ENCODE assay signal across 11 cellular contexts in genomic region chr7:70193514-70193913, GRCh38.
DNase-seq lines count a peak whose midpoint lies in the region; ATAC-seq, FAIRE-seq and TF ChIP-seq lines count a peak whose summit lies in the region.
"Had no signal": no experiment of that assay in that cellular context is flagged by ENCODE, and none has a peak within 500 bp of the region (broad histone marks: within the 10 kb centered on the region; RNA-seq: fewer than 3 reads in every experiment).

No MANE protein-coding gene starts in this region.

- H3K79me2 ChIP-seq in astrocyte (ENCODE audit: insufficient read depth, low read length) = no peaks in the 10 kb centered on the region

- FAIRE-seq in astrocyte (lab: Jason Lieb, UNC) = peak; percentile 23
- FAIRE-seq: GM12892 had no signal

- H2AFZ ChIP-seq in astrocyte (ENCODE audit: low read depth, low read length) = no peak overlapping the region

- no peaks in the 10 kb centered on the region for H3K4me1 Mint-ChIP-seq in astrocyte (ENCODE audit: low read depth, unreplicated experiment)
- H3K4me1 Mint-ChIP-seq: activated naive CD4-positive, alpha-beta T cell treated with anti-CD3 and anti-CD28 coated beads, Interleukin-2, amount 10 ng/mL, durations not matched to agents 7 days and 5 days had no signal

- ATAC-seq in mucosa of descending colon = peak; percentile 55
- ATAC-seq: Right ventricle myocardium inferior had no signal

- no peak overlapping the region for H3K27ac Mint-ChIP-seq in astrocyte (ENCODE audit: unreplicated experiment)
- H3K27ac Mint-ChIP-seq: activated naive CD4-positive, alpha-beta T cell treated with anti-CD3 and anti-CD28 coated beads, Interleukin-2, amount 10 ng/mL, durations not matched to agents 7 days and 5 days had no signal

- no peaks in the 10 kb centered on the region for H4K20me1 ChIP-seq in astrocyte (ENCODE audit: insufficient read depth, low read length)

- no peaks in the 10 kb centered on the region for H3K36me3 Mint-ChIP-seq in astrocyte (ENCODE audit: low read depth, unreplicated experiment)
- H3K36me3 Mint-ChIP-seq: activated naive CD4-positive, alpha-beta T cell treated with anti-CD3 and anti-CD28 coated beads, Interleukin-2, amount 10 ng/mL, durations not matched to agents 7 days and 5 days had no signal

- TF ChIP-seq CTCF in LNCaP clone FGC (IDR thresholded peaks at IDR 0.05; ENCODE audit: control insufficient read depth, extremely low read depth, insufficient read depth) (peak; percentile 48), astrocyte (IDR thresholded peaks at IDR 0.05; ENCODE audit: insufficient read depth, low read depth, low read length) (peak; percentile 21), mucosa of descending colon (IDR thresholded peaks at IDR 0.05) (no peak)

- intact Hi-C loops in mucosa of descending colon (cut with DNase I, micrococcal nuclease) = no loop called here

- peaks cover 12% of the 10 kb centered on the region for H3K9me3 Mint-ChIP-seq in astrocyte (ENCODE audit: unreplicated experiment)

- no peak overlapping the region for H3K27ac ChIP-seq in astrocyte (ENCODE audit: low read depth, low read length)

- no peaks in the 10 kb centered on the region for H3K27me3 Mint-ChIP-seq in astrocyte (ENCODE audit: low read depth, unreplicated experiment)
- H3K27me3 Mint-ChIP-seq: activated naive CD4-positive, alpha-beta T cell treated with anti-CD3 and anti-CD28 coated beads, Interleukin-2, amount 10 ng/mL, durations not matched to agents 7 days and 5 days had no signal

- no peak overlapping the region for H3K4me3 Mint-ChIP-seq in astrocyte (ENCODE audit: unreplicated experiment)
- H3K4me3 Mint-ChIP-seq: activated naive CD4-positive, alpha-beta T cell treated with anti-CD3 and anti-CD28 coated beads, Interleukin-2, amount 10 ng/mL, durations not matched to agents 7 days and 5 days had no signal

- no peak overlapping the region for H3K4me3 ChIP-seq in LNCaP clone FGC (ENCODE audit: low read depth, low read length)
- no peak overlapping the region for H3K4me3 ChIP-seq in astrocyte (ENCODE audit: insufficient read depth, low read depth, low read length)
- no peak overlapping the region for H3K4me3 ChIP-seq in mucosa of descending colon

- no peaks in the 10 kb centered on the region for H3K9me3 ChIP-seq in astrocyte (ENCODE audit: insufficient read depth, low read depth, low read length)
- H3K9me3 ChIP-seq in mucosa of descending colon = peaks cover 4% of the 10 kb centered on the region

- DNase-seq in DMS 273 (lab: John Stamatoyannopoulos, UW; ENCODE audit: unreplicated experiment) = peak; percentile 76
- no peak for DNase-seq in LNCaP clone FGC (ENCODE audit: low read depth)
- DNase-seq in astrocyte (ENCODE audit: low read depth) = peak; percentile 23
- peak in 1 of 3 donors; percentile 28 for DNase-seq in mucosa of descending colon
- DNase-seq in stimulated activated CD4-positive, alpha-beta T cell treated with anti-CD3 and anti-CD28 coated beads, Interleukin-4, amount 100 ng/mL, for 4 hours = no peak
- no peak for DNase-seq in Ammon's horn (ENCODE audit: low spot score)
- no peak for DNase-seq in NCI-H1417 treated with DMSO at 0.1 percent for 48 hours (lab: John Stamatoyannopoulos, UW)
- no peak for DNase-seq in activated CD4-positive, alpha-beta T cell treated with anti-CD3 and anti-CD28 coated beads for 1 hour
- DNase-seq: activated naive CD4-positive, alpha-beta T cell treated with anti-CD3 and anti-CD28 coated beads, Interleukin-2, amount 10 ng/mL, durations not matched to agents 7 days and 5 days had no signal

- no peaks in the 10 kb centered on the region for H3K36me3 ChIP-seq in astrocyte (ENCODE audit: insufficient read depth, low read length)
- no peaks in the 10 kb centered on the region for H3K36me3 ChIP-seq in mucosa of descending colon (ENCODE audit: low read depth)

- no peaks in the 10 kb centered on the region for H3K4me1 ChIP-seq in astrocyte (ENCODE audit: insufficient read depth, low read length)
- H3K4me1 ChIP-seq in mucosa of descending colon (ENCODE audit: low read depth) = no peaks in the 10 kb centered on the region

- no peak overlapping the region for H3K4me2 ChIP-seq in astrocyte (ENCODE audit: low read length)

- no peaks in the 10 kb centered on the region for H3K27me3 ChIP-seq in astrocyte (ENCODE audit: insufficient read depth, low read length)

- H3K9ac ChIP-seq in astrocyte (ENCODE audit: low read length) = no peak overlapping the region

Comparison
In these comparisons a context has a peak if more than half of its experiments do, and no peak if none do; other contexts are left out.
1. DNase-seq: peak in DMS 273 (single experiment) and astrocyte (single experiment); none in LNCaP clone FGC (single experiment), stimulated activated CD4-positive, alpha-beta T cell treated with anti-CD3 and anti-CD28 coated beads, Interleukin-4, amount 100 ng/mL, for 4 hours (0 of 2), Ammon's horn (single experiment), NCI-H1417 treated with DMSO at 0.1 percent for 48 hours (single experiment) and activated CD4-positive, alpha-beta T cell treated with anti-CD3 and anti-CD28 coated beads for 1 hour (single experiment).